1 cellular context compared by ENCODE assay signal in genomic region chr2:58562281-58562680, GRCh38.
TF ChIP-seq lines count a peak whose summit lies in the region.

No MANE protein-coding gene starts in this region.

TF ChIP-seq in A549, 52 proteins besides CTCF, POLR2A, EP300 and RAD21 (continued from another document):
- no peak for TF ChIP-seq PHF8 (IDR thresholded peaks at IDR 0.05; ENCODE audit: borderline replicate concordance, low read depth)
- TF ChIP-seq CBX2 (IDR thresholded peaks at IDR 0.05; ENCODE audit: borderline replicate concordance, low read depth): no peak
- no peak for TF ChIP-seq RFX5 (IDR thresholded peaks at IDR 0.05)
- no peak for TF ChIP-seq NFE2L2 (conservative IDR thresholded peaks at IDR 0.05; ENCODE audit: low read length)
- no peak for TF ChIP-seq HDAC2 (IDR thresholded peaks at IDR 0.05)
- TF ChIP-seq CBX8 (IDR thresholded peaks at IDR 0.05): no peak
